In genomic region chr9:128420651-128421473, GRCh38 we compare ENCODE assay signal across 8 cellular contexts. TPM values are rescaled to one million over a fixed set of nuclear protein-coding genes. Genes with fewer than 3 reads are reported as not detected.
A peak's percentile ranks its signal among the peaks of the same experiment; 100 is the strongest.
DNase-seq lines count a peak whose midpoint lies in the region; ATAC-seq and TF ChIP-seq lines count a peak whose summit lies in the region.

TSS of gene CERCAM (plus strand) at chr9:128420857. CDS start at chr9:128420878, 21 bp downstream.

- peaks cover 15% of the 10 kb centered on the region for H3K4me1 Mint-ChIP-seq in activated T-helper 2 cell treated with anti-CD3 and anti-CD28 coated beads, Interferon-gamma antibody, Interleukin-2, Interleukin-4, amounts not matched to agents 10 μg/mL and 5 μg/mL and 100 μg/mL, durations not matched to agents 14 hours and 24 hours and 36 hours (ENCODE audit: low read depth)
- H3K4me1 Mint-ChIP-seq in natural killer cell treated with Interleukin-12 subunit alpha and Interleukin-12 subunit beta and Interleukin-15 and Interleukin-18, amount 100 ng/mL, for 72 hours (ENCODE audit: low read depth in 2 of 2), result peaks cover 5% of the 10 kb centered on the region in 2 donors

- DNase-seq in NCI-H510A treated with DMSO at 0.1 percent for 48 hours (lab: John Stamatoyannopoulos, UW), result peak; percentile 40
- DNase-seq in NCI-H510A (lab: John Stamatoyannopoulos, UW), result no peak
- DNase-seq in NCI-H69 (lab: John Stamatoyannopoulos, UW), result peak; percentile 78
- DNase-seq in activated T-helper 2 cell treated with anti-CD3 and anti-CD28 coated beads, Interferon-gamma antibody, Interleukin-2, Interleukin-4, amounts not matched to agents 10 μg/mL and 5 μg/mL and 100 μg/mL, durations not matched to agents 14 hours and 24 hours and 36 hours (ENCODE audit: low spot score), result peak; percentile 21
- peak; percentile 30 for DNase-seq in fibroblast of mammary gland (ENCODE audit: low read depth)
- no peak for DNase-seq in natural killer cell treated with Interleukin-12 subunit alpha and Interleukin-12 subunit beta and Interleukin-15 and Interleukin-18, amount 100 ng/mL, for 72 hours (ENCODE audit: low spot score)

- ATAC-seq in HG02798 (IDR thresholded peaks at IDR 0.05; ENCODE audit: poor library complexity, unreplicated experiment), result peak; percentile 73
- ATAC-seq in natural killer cell treated with Interleukin-12 subunit alpha and Interleukin-12 subunit beta and Interleukin-15 and Interleukin-18, amount 100 ng/mL, for 72 hours, result peak; percentile 90 to 91

- intact Hi-C loops in activated T-helper 2 cell treated with anti-CD3 and anti-CD28 coated beads, Interferon-gamma antibody, Interleukin-2, Interleukin-4, amounts not matched to agents 10 μg/mL and 5 μg/mL and 100 μg/mL, durations not matched to agents 14 hours and 24 hours and 36 hours (cut with micrococcal nuclease), result loop anchor here (1.0 kb wide), 1 partner anchor 35 kb away; the partner anchor contains the start of gene ODF2

- peak within 1 kb of the TSS; percentile 83 for H3K4me3 ChIP-seq in fibroblast of mammary gland (ENCODE audit: control insufficient read depth, low read depth, low read length)

- peaks cover 29% of the 10 kb centered on the region for H3K27me3 Mint-ChIP-seq in activated T-helper 2 cell treated with anti-CD3 and anti-CD28 coated beads, Interferon-gamma antibody, Interleukin-2, Interleukin-4, amounts not matched to agents 10 μg/mL and 5 μg/mL and 100 μg/mL, durations not matched to agents 14 hours and 24 hours and 36 hours (ENCODE audit: low read depth)
- peaks cover 9 to 10% of the 10 kb centered on the region in 2 donors for H3K27me3 Mint-ChIP-seq in natural killer cell treated with Interleukin-12 subunit alpha and Interleukin-12 subunit beta and Interleukin-15 and Interleukin-18, amount 100 ng/mL, for 72 hours

- peak within 1 kb of the TSS; percentile 77 for H3K4me3 Mint-ChIP-seq in activated T-helper 2 cell treated with anti-CD3 and anti-CD28 coated beads, Interferon-gamma antibody, Interleukin-2, Interleukin-4, amounts not matched to agents 10 μg/mL and 5 μg/mL and 100 μg/mL, durations not matched to agents 14 hours and 24 hours and 36 hours (ENCODE audit: low read depth)
- peak within 1 kb of the TSS; percentile 80 for H3K4me3 Mint-ChIP-seq in natural killer cell treated with Interleukin-12 subunit alpha and Interleukin-12 subunit beta and Interleukin-15 and Interleukin-18, amount 100 ng/mL, for 72 hours

- no peak for TF ChIP-seq CTCF in fibroblast of mammary gland (conservative IDR thresholded peaks at IDR 0.05; ENCODE audit: control insufficient read depth, insufficient read depth, low read depth, low read length)

- H3K9me3 Mint-ChIP-seq in activated T-helper 2 cell treated with anti-CD3 and anti-CD28 coated beads, Interferon-gamma antibody, Interleukin-2, Interleukin-4, amounts not matched to agents 10 μg/mL and 5 μg/mL and 100 μg/mL, durations not matched to agents 14 hours and 24 hours and 36 hours, result no peaks in the 10 kb centered on the region
- no peaks in the 10 kb centered on the region for H3K9me3 Mint-ChIP-seq in natural killer cell treated with Interleukin-12 subunit alpha and Interleukin-12 subunit beta and Interleukin-15 and Interleukin-18, amount 100 ng/mL, for 72 hours

- no peaks in the 10 kb centered on the region for H3K36me3 Mint-ChIP-seq in activated T-helper 2 cell treated with anti-CD3 and anti-CD28 coated beads, Interferon-gamma antibody, Interleukin-2, Interleukin-4, amounts not matched to agents 10 μg/mL and 5 μg/mL and 100 μg/mL, durations not matched to agents 14 hours and 24 hours and 36 hours (ENCODE audit: low read depth)
- H3K36me3 Mint-ChIP-seq in natural killer cell treated with Interleukin-12 subunit alpha and Interleukin-12 subunit beta and Interleukin-15 and Interleukin-18, amount 100 ng/mL, for 72 hours, result no peaks in the 10 kb centered on the region

- H3K27ac ChIP-seq in temporal lobe (ENCODE audit: low read depth, low read length), result peak within 1 kb of the TSS; percentile 50

- H3K27ac Mint-ChIP-seq in activated T-helper 2 cell treated with anti-CD3 and anti-CD28 coated beads, Interferon-gamma antibody, Interleukin-2, Interleukin-4, amounts not matched to agents 10 μg/mL and 5 μg/mL and 100 μg/mL, durations not matched to agents 14 hours and 24 hours and 36 hours, result no peak within 1 kb of the TSS
- H3K27ac Mint-ChIP-seq in natural killer cell treated with Interleukin-12 subunit alpha and Interleukin-12 subunit beta and Interleukin-15 and Interleukin-18, amount 100 ng/mL, for 72 hours, result no peak within 1 kb of the TSS

RNA-seq across cellular contexts. Expression of gene CERCAM, which starts in this region (rescaled TPM):
- total RNA-seq in activated T-helper 2 cell treated with anti-CD3 and anti-CD28 coated beads, Interferon-gamma antibody, Interleukin-2, Interleukin-4, amounts not matched to agents 10 μg/mL and 5 μg/mL and 100 μg/mL, durations not matched to agents 14 hours and 24 hours and 36 hours, result 8.2 and 9.3 TPM in 2 replicates
- total RNA-seq in natural killer cell treated with Interleukin-12 subunit alpha and Interleukin-12 subunit beta and Interleukin-15 and Interleukin-18, amount 100 ng/mL, for 72 hours, result 1 to 10 TPM; 7.4 TPM
- total RNA-seq in temporal lobe, result 16.0 TPM

Comparison
In these comparisons a context has a peak if more than half of its experiments do, and no peak if none do; other contexts are left out.
1. DNase-seq: peak in NCI-H510A treated with DMSO at 0.1 percent for 48 hours (single experiment), NCI-H69 (single experiment), activated T-helper 2 cell treated with anti-CD3 and anti-CD28 coated beads, Interferon-gamma antibody, Interleukin-2, Interleukin-4, amounts not matched to agents 10 μg/mL and 5 μg/mL and 100 μg/mL, durations not matched to agents 14 hours and 24 hours and 36 hours (single experiment) and fibroblast of mammary gland (single experiment); none in NCI-H510A (single experiment) and natural killer cell treated with Interleukin-12 subunit alpha and Interleukin-12 subunit beta and Interleukin-15 and Interleukin-18, amount 100 ng/mL, for 72 hours (single experiment).